ENCODE assay signal across 20 cellular contexts in genomic region chr11:92424281-92424680, GRCh38.
"Had no signal": no experiment of that assay in that cellular context is flagged by ENCODE, and none has a peak within 500 bp of the region (broad histone marks: within the 10 kb centered on the region; RNA-seq: fewer than 3 reads in every experiment).

No MANE protein-coding gene starts in this region.

- H3K9ac ChIP-seq: parathyroid adenoma had no signal

- H3K4me3 ChIP-seq: breast epithelium, gastroesophageal sphincter, left lung had no signal

- H3K4me1 ChIP-seq: breast epithelium, gastroesophageal sphincter, left lung, parathyroid adenoma had no signal

- H3K79me2 ChIP-seq: parathyroid adenoma had no signal

- H3K27ac ChIP-seq: breast epithelium, epithelial cell of prostate, gastroesophageal sphincter, left lung, parathyroid adenoma had no signal

- H3K36me3 Mint-ChIP-seq: activated naive CD8-positive, alpha-beta T cell; naive B cell had no signal

- H3K27me3 Mint-ChIP-seq: activated B cell treated with CpG ODN at 0.5 μM for 24 hours; activated CD4-positive, alpha-beta T cell treated with anti-CD3 and anti-CD28 coated beads, Interleukin-2, amount 10 ng/mL, durations not matched to agents 24 days and 14 days; activated naive CD8-positive, alpha-beta T cell; type B pancreatic cell had no signal

- H3K36me3 ChIP-seq: breast epithelium, gastroesophageal sphincter, left lung had no signal

- H3K27ac Mint-ChIP-seq: activated B cell treated with CpG ODN at 0.5 μM for 24 hours; activated CD4-positive, alpha-beta T cell treated with anti-CD3 and anti-CD28 coated beads, Interleukin-2, amount 10 ng/mL, durations not matched to agents 24 days and 14 days; activated naive CD8-positive, alpha-beta T cell; activated T-cell treated with anti-CD3 and anti-CD28 coated beads, Interleukin-2, amount 50 U/mL, for 72 hours; naive B cell; T-helper 2 cell treated with Interferon-gamma antibody and Interleukin-4, amounts not matched to agents 5 μg/mL and 100 μg/mL, for 36 hours; type B pancreatic cell had no signal

- H2AFZ ChIP-seq: parathyroid adenoma had no signal

- H3K9me3 ChIP-seq: breast epithelium, gastroesophageal sphincter had no signal

- DNase-seq: activated B cell treated with CpG ODN at 0.5 μM for 24 hours; activated CD4-positive, alpha-beta T cell treated with anti-CD3 and anti-CD28 coated beads, Interleukin-2, amount 10 ng/mL, durations not matched to agents 24 days and 14 days; activated CD8-positive, alpha-beta memory T cell treated with anti-CD3 and anti-CD28 coated beads, Interleukin-2, amount 50 U/mL, for 48 hours; activated gamma-delta T cell; activated T-cell treated with anti-CD3 and anti-CD28 coated beads, Interleukin-2, amount 50 U/mL, for 72 hours; amniotic stem cell; left lung; mammary epithelial cell; naive B cell; retina; small intestine; stimulated activated CD4-positive, alpha-beta T cell treated with anti-CD3 and anti-CD28 coated beads, Interleukin-4, amount 100 ng/mL, for 24 hours; stimulated activated naive CD4-positive, alpha-beta T cell had no signal

- H3K27me3 ChIP-seq: breast epithelium, gastroesophageal sphincter, left lung had no signal

- H3K4me3 Mint-ChIP-seq: activated B cell treated with CpG ODN at 0.5 μM for 24 hours; activated CD4-positive, alpha-beta T cell treated with anti-CD3 and anti-CD28 coated beads, Interleukin-2, amount 10 ng/mL, durations not matched to agents 24 days and 14 days; activated naive CD8-positive, alpha-beta T cell; activated T-cell treated with anti-CD3 and anti-CD28 coated beads, Interleukin-2, amount 50 U/mL, for 72 hours; T-helper 2 cell treated with Interferon-gamma antibody and Interleukin-4, amounts not matched to agents 5 μg/mL and 100 μg/mL, for 36 hours; type B pancreatic cell had no signal

- H3K9me3 Mint-ChIP-seq: type B pancreatic cell had no signal

- H3K4me1 Mint-ChIP-seq: activated CD4-positive, alpha-beta T cell treated with anti-CD3 and anti-CD28 coated beads, Interleukin-2, amount 10 ng/mL, durations not matched to agents 24 days and 14 days had no signal

- ATAC-seq: activated T-cell treated with anti-CD3 and anti-CD28 coated beads, Interleukin-2, amount 50 U/mL, for 72 hours; gastroesophageal sphincter; left lung had no signal
